In genomic region chr20:48732081-48732829, GRCh38 we compare ENCODE assay signal across 16 cellular contexts.
DNase-seq lines count a peak whose midpoint lies in the region; ATAC-seq and TF ChIP-seq lines count a peak whose summit lies in the region.
"Had no signal": no experiment of that assay in that cellular context is flagged by ENCODE, and none has a peak within 500 bp of the region (broad histone marks: within the 10 kb centered on the region; RNA-seq: fewer than 3 reads in every experiment).

No MANE protein-coding gene starts in this region.

- peaks cover 39 to 76% (median 57%) of the 10 kb centered on the region in 4 donors for H3K4me1 Mint-ChIP-seq in CD4-positive, alpha-beta memory T cell

- TF ChIP-seq POLR2A in prostate gland (IDR thresholded peaks at IDR 0.05) = no peak

- WGBS in prostate gland = 24% methylated on average over 12 of the region's 12 CpGs

- DNase-seq in CD4-positive, alpha-beta memory T cell = no peak
- peak; percentile 86 for DNase-seq in NCI-H1694 treated with DMSO at 0.1 percent for 48 hours (lab: John Stamatoyannopoulos, UW)
- peak in 3 of 10 donors; percentile 55 to 74 (median 60) for DNase-seq in dorsolateral prefrontal cortex
- peak; percentile 21 for DNase-seq in prostate gland (ENCODE audit: low spot score)
- no peak for DNase-seq in NOMO-1 treated with dmso at 0.1 percent for 144 hours (lab: John Stamatoyannopoulos, UW; ENCODE audit: unreplicated experiment)
- DNase-seq: effector CD8-positive, alpha-beta T cell; NCI-H1436 treated with DMSO at 0.1 percent for 48 hours; NCI-H345; NK-92 treated with Interleukin-12 subunit alpha and Interleukin-12 subunit beta, amount 100 ng/mL, for 24 hours; occipital lobe; transverse colon had no signal

- H3K4me1 ChIP-seq in CD4-positive, alpha-beta memory T cell (ENCODE audit: insufficient read depth, low read length) = peaks cover 30% of the 10 kb centered on the region
- no peaks in the 10 kb centered on the region for H3K4me1 ChIP-seq in prostate gland (replicated peaks)
- H3K4me1 ChIP-seq: transverse colon had no signal

- no peaks in the 10 kb centered on the region for H3K27me3 ChIP-seq in CD4-positive, alpha-beta memory T cell (ENCODE audit: insufficient read depth, low read length)
- no peaks in the 10 kb centered on the region for H3K27me3 ChIP-seq in dorsolateral prefrontal cortex
- H3K27me3 ChIP-seq in prostate gland (replicated peaks; ENCODE audit: insufficient read depth) = no peaks in the 10 kb centered on the region
- H3K27me3 ChIP-seq: right atrium auricular region, transverse colon had no signal

- ATAC-seq in HG02852 (IDR thresholded peaks at IDR 0.05; ENCODE audit: unreplicated experiment) (no peak), HG03565 (IDR thresholded peaks at IDR 0.05; ENCODE audit: unreplicated experiment) (no peak), HG03280 (IDR thresholded peaks at IDR 0.05; ENCODE audit: unreplicated experiment) (no peak)

- no peaks in the 10 kb centered on the region for H3K9me3 Mint-ChIP-seq in CD4-positive, alpha-beta memory T cell
- H3K9me3 Mint-ChIP-seq: activated T-helper 1 cell treated with anti-CD3 and anti-CD28 coated beads, Interleukin-12 subunit alpha, Interleukin-12 subunit beta, Interleukin-2, Interleukin-4 antibody, amounts not matched to agents 30 ng/mL and 10 ng/mL and 1 ng/mL, durations not matched to agents 14 hours and 24 hours and 36 hours had no signal

- peak overlapping the region in 4 of 7 donors; percentile 37 to 71 (median 52) for H3K27ac Mint-ChIP-seq in CD4-positive, alpha-beta memory T cell
- H3K27ac Mint-ChIP-seq: activated T-helper 1 cell treated with anti-CD3 and anti-CD28 coated beads, Interleukin-12 subunit alpha, Interleukin-12 subunit beta, Interleukin-2, Interleukin-4 antibody, amounts not matched to agents 30 ng/mL and 10 ng/mL and 1 ng/mL, durations not matched to agents 14 hours and 24 hours and 36 hours had no signal

- H3K4me3 Mint-ChIP-seq in CD4-positive, alpha-beta memory T cell = no peak overlapping the region
- H3K4me3 Mint-ChIP-seq: activated T-helper 1 cell treated with anti-CD3 and anti-CD28 coated beads, Interleukin-12 subunit alpha, Interleukin-12 subunit beta, Interleukin-2, Interleukin-4 antibody, amounts not matched to agents 30 ng/mL and 10 ng/mL and 1 ng/mL, durations not matched to agents 14 hours and 24 hours and 36 hours had no signal

- no peak overlapping the region for H3K27ac ChIP-seq in CD4-positive, alpha-beta memory T cell (ENCODE audit: low read depth, low read length)
- H3K27ac ChIP-seq in dorsolateral prefrontal cortex = peak overlapping the region; percentile 53 to 100 (median 98)
- H3K27ac ChIP-seq in prostate gland = no peak overlapping the region
- H3K27ac ChIP-seq: right atrium auricular region, transverse colon had no signal

- CTCF ChIA-PET in CD4-positive, alpha-beta memory T cell (lab: Charles Lee; ENCODE audit: partially characterized antibody) = no interaction called here

- peaks cover 53 to 78% of the 10 kb centered on the region in 2 donors for H3K36me3 Mint-ChIP-seq in CD4-positive, alpha-beta memory T cell

- H3K4me3 ChIP-seq in CD4-positive, alpha-beta memory T cell (ENCODE audit: low read length in 2 of 2) = no peak overlapping the region
- H3K4me3 ChIP-seq in dorsolateral prefrontal cortex (no peak overlapping the region), prostate gland (no peak overlapping the region)
- H3K4me3 ChIP-seq: right atrium auricular region, transverse colon had no signal

- H3K9me3 ChIP-seq in CD4-positive, alpha-beta memory T cell (ENCODE audit: control insufficient read depth in 1 of 2, low read length in 2 of 2) = no peaks in the 10 kb centered on the region
- H3K9me3 ChIP-seq in prostate gland = no peaks in the 10 kb centered on the region
- H3K9me3 ChIP-seq: right atrium auricular region, transverse colon had no signal

- peaks cover 64% of the 10 kb centered on the region for H3K36me3 ChIP-seq in CD4-positive, alpha-beta memory T cell (ENCODE audit: insufficient read depth, low read length)
- no peaks in the 10 kb centered on the region for H3K36me3 ChIP-seq in prostate gland
- H3K36me3 ChIP-seq: right atrium auricular region, transverse colon had no signal

- TF ChIP-seq CTCF in dorsolateral prefrontal cortex (IDR thresholded peaks at IDR 0.05 in 54 of 56, conservative IDR thresholded peaks at IDR 0.05 in 2 of 56; ENCODE audit: low read depth in 1 of 56, partially characterized antibody in 56 of 56) = peak in 2 of 56 donors; percentile 11 to 19
- TF ChIP-seq CTCF in prostate gland (IDR thresholded peaks at IDR 0.05) = no peak

- intact Hi-C loops in CD4-positive, alpha-beta memory T cell (cut with micrococcal nuclease) = no loop called here
- intact Hi-C loops in dorsolateral prefrontal cortex (cut with DNase I) (loop anchor here in 1 of 2 donors (5.0 kb wide), 1 partner anchor 170 kb away; no protein-coding TSS in a partner anchor), prostate gland (cut with DNase I) (no loop called here)

- POLR2A ChIA-PET in CD4-positive, alpha-beta memory T cell (lab: Charles Lee; ENCODE audit: partially characterized antibody) = interaction anchor here (1.2 kb wide), 1 partner anchor 91 kb away, joined by 3 read pairs; no protein-coding TSS in a partner anchor

- no peaks in the 10 kb centered on the region for H3K27me3 Mint-ChIP-seq in CD4-positive, alpha-beta memory T cell

Comparison
In these comparisons a context has a peak if more than half of its experiments do, and no peak if none do; other contexts are left out.
1. DNase-seq: peak in NCI-H1694 treated with DMSO at 0.1 percent for 48 hours (single experiment) and prostate gland (single experiment); none in CD4-positive, alpha-beta memory T cell (0 of 5) and NOMO-1 treated with dmso at 0.1 percent for 144 hours (single experiment).
2. H3K27ac ChIP-seq: peak in dorsolateral prefrontal cortex (59 of 59); none in CD4-positive, alpha-beta memory T cell (single experiment) and prostate gland (0 of 2).